In the genomic region with DNA sequence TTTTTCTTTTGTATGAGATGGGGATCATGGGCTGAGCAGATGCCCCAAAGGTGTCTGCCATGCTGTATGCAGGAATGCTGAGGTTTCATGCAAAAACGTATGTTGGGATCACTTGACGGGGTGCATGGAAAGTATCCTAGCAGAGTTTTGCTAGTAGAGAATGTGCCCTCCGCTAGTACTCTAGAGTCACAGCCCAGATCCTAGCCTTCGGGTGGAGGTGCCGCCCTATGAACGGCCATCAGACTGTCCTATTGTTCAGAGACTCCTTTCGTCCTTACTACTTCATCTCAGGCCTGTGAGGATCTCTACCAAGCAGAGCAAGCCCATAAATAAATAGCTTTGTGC, we compare ENCODE assay signal across 1 cellular context.
TF ChIP-seq lines count a peak whose summit lies in the region.

No MANE protein-coding gene starts in this region.

TF ChIP-seq in H1, 55 proteins besides CTCF, POLR2A, EP300 and RAD21:
- 0 out of 2 replicates have a peak, but pooled peaks have one; percentile 6 for TF ChIP-seq TEAD4 (IDR thresholded peaks at IDR 0.05; ENCODE audit: low read depth, low read length)
- no peak for TF ChIP-seq SRF (IDR thresholded peaks at IDR 0.05; ENCODE audit: low read depth, low read length)
- TF ChIP-seq, protein P1, sequence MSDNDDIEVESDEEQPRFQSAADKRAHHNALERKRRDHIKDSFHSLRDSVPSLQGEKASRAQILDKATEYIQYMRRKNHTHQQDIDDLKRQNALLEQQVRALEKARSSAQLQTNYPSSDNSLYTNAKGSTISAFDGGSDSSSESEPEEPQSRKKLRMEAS (IDR thresholded peaks at IDR 0.05), result peak; percentile 40; the same call in 1 of the 2 replicates
- TF ChIP-seq SP4 (IDR thresholded peaks at IDR 0.05; ENCODE audit: low read length), result no peak
- no peak for TF ChIP-seq ZNF274 (IDR thresholded peaks at IDR 0.05; ENCODE audit: borderline replicate concordance, extremely low read depth, low read length)
